14 cellular contexts compared by ENCODE assay signal in the genomic region with DNA sequence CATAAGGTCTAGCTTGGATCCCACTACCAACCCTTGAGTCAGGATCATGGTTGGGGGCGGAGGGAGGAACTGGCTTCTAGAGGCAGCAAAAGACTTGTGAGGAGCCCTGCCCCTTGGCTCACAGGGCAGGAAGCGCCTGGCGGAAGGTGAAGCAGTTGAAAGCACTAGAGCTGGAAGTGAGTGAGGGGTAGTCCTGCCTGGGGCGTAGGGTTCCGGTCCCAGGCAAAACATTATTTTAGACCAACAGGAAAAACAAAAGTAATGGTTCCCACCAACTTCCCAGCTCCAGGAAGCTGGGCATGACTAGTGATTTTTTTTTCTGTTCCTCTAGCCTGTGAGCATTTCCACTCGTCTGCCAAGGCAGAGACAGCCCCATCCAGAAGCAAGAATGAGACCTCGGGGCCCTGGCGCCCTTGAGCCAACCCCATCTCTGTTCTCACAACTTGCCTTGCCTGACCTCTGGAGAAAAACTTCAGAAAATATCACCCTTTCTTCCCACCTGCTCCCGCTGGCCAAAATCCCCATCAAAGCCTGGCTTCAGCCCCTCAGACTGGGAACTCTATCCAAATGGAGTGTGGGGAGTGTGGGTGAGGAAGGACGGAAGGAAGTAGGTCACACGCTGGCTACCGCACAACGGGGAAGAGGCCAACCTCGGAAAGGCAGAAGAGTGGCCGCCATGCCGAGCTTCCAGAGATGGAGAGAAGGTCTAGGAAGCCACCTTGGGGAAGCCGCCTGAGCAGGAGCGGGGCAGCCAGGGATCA. TPM values are rescaled to one million over a fixed set of nuclear protein-coding genes. Genes with fewer than 3 reads are reported as not detected.
A peak's percentile ranks its signal among the peaks of the same experiment; 100 is the strongest.
DNase-seq lines count a peak whose midpoint lies in the region; ATAC-seq, FAIRE-seq and TF ChIP-seq lines count a peak whose summit lies in the region.
"Had no signal": no experiment of that assay in that cellular context is flagged by ENCODE, and none has a peak within 500 bp of the region (broad histone marks: within the 10 kb centered on the region; RNA-seq: fewer than 3 reads in every experiment).

No MANE protein-coding gene starts in this region.

- H3K4me1 Mint-ChIP-seq in CD8-positive, alpha-beta T cell (ENCODE audit: low read depth) = peaks cover 18% of the 10 kb centered on the region
- no peaks in the 10 kb centered on the region for H3K4me1 Mint-ChIP-seq in astrocyte (ENCODE audit: low read depth, unreplicated experiment)

- no peaks in the 10 kb centered on the region for H4K20me1 ChIP-seq in astrocyte (ENCODE audit: insufficient read depth, low read length)
- H4K20me1 ChIP-seq: BLaER1 treated with 17β-estradiol and CSF1 and Interleukin-3, amounts not matched to agents 10 nM and 100 nM had no signal

- H3K4me2 ChIP-seq in astrocyte (ENCODE audit: low read length) = no peak overlapping the region
- H3K4me2 ChIP-seq: SK-N-SH had no signal

- H3K4me3 Mint-ChIP-seq in CD8-positive, alpha-beta T cell = peak overlapping the region; percentile 15
- H3K4me3 Mint-ChIP-seq in astrocyte (ENCODE audit: unreplicated experiment) = no peak overlapping the region
- H3K4me3 Mint-ChIP-seq: activated CD4-positive, alpha-beta T cell treated with anti-CD3 and anti-CD28 coated beads, Interleukin-2, amount 10 ng/mL, durations not matched to agents 24 days and 14 days had no signal

- no peaks in the 10 kb centered on the region for H3K36me3 Mint-ChIP-seq in CD8-positive, alpha-beta T cell
- H3K36me3 Mint-ChIP-seq in astrocyte (ENCODE audit: low read depth, unreplicated experiment) = peaks cover 1% of the 10 kb centered on the region

- no peak overlapping the region for H3K9ac ChIP-seq in astrocyte (ENCODE audit: low read length)
- peak overlapping the region in 1 of 3 donors; percentile 16 for H3K9ac ChIP-seq in skeletal muscle tissue (ENCODE audit: low read depth in 1 of 3, low read length in 3 of 3)
- H3K9ac ChIP-seq: BLaER1 treated with 17β-estradiol and CSF1 and Interleukin-3, amounts not matched to agents 10 nM and 100 nM; SK-N-SH had no signal

- H3K27ac Mint-ChIP-seq in CD8-positive, alpha-beta T cell = peak overlapping the region; percentile 86
- H3K27ac Mint-ChIP-seq in astrocyte (ENCODE audit: unreplicated experiment) = no peak overlapping the region
- H3K27ac Mint-ChIP-seq: activated CD4-positive, alpha-beta T cell treated with anti-CD3 and anti-CD28 coated beads, Interleukin-2, amount 10 ng/mL, durations not matched to agents 24 days and 14 days had no signal

- TF ChIP-seq CTCF in CD8-positive, alpha-beta T cell (IDR thresholded peaks at IDR 0.05) = no peak
- TF ChIP-seq CTCF in astrocyte (IDR thresholded peaks at IDR 0.05; ENCODE audit: insufficient read depth, low read depth, low read length) = no peak

- ATAC-seq in CD8-positive, alpha-beta T cell = peak; percentile 51
- ATAC-seq in right cardiac atrium (peak; percentile 53 to 65), HG03280 (IDR thresholded peaks at IDR 0.05; ENCODE audit: unreplicated experiment) (no peak)

- no peaks in the 10 kb centered on the region for H3K27me3 Mint-ChIP-seq in CD8-positive, alpha-beta T cell (ENCODE audit: low read depth)
- H3K27me3 Mint-ChIP-seq in astrocyte (ENCODE audit: low read depth, unreplicated experiment) = no peaks in the 10 kb centered on the region
- H3K27me3 Mint-ChIP-seq: activated CD4-positive, alpha-beta T cell treated with anti-CD3 and anti-CD28 coated beads, Interleukin-2, amount 10 ng/mL, durations not matched to agents 24 days and 14 days had no signal

- 32% methylated on average over 18 of the region's 18 CpGs for WGBS in right cardiac atrium

- peaks cover 17% of the 10 kb centered on the region for H3K4me1 ChIP-seq in CD8-positive, alpha-beta T cell (ENCODE audit: insufficient read depth, low read length)
- no peaks in the 10 kb centered on the region for H3K4me1 ChIP-seq in astrocyte (ENCODE audit: insufficient read depth, low read length)
- peaks cover 17% of the 10 kb centered on the region for H3K4me1 ChIP-seq in right cardiac atrium (ENCODE audit: control insufficient read depth, insufficient read depth, low read length)
- H3K4me1 ChIP-seq in skeletal muscle tissue (ENCODE audit: control insufficient read depth in 3 of 3, insufficient read depth in 3 of 3, low read length in 3 of 3) = peaks cover 10 to 22% (median 16%) of the 10 kb centered on the region in 3 donors

- H2AFZ ChIP-seq in astrocyte (ENCODE audit: low read depth, low read length) = peak overlapping the region; percentile 34

- H3K36me3 ChIP-seq in CD8-positive, alpha-beta T cell (ENCODE audit: insufficient read depth, low read length) = no peaks in the 10 kb centered on the region
- no peaks in the 10 kb centered on the region for H3K36me3 ChIP-seq in astrocyte (ENCODE audit: insufficient read depth, low read length)
- H3K36me3 ChIP-seq in skeletal muscle tissue (ENCODE audit: control insufficient read depth in 3 of 3, insufficient read depth in 3 of 3, low read length in 3 of 3) = no peaks in the 10 kb centered on the region
- H3K36me3 ChIP-seq: BLaER1 treated with 17β-estradiol and CSF1 and Interleukin-3, amounts not matched to agents 10 nM and 100 nM had no signal

- intact Hi-C loops in CD8-positive, alpha-beta T cell (cut with DNase I, micrococcal nuclease) = no loop called here
- intact Hi-C loops in right cardiac atrium (cut with DNase I) = no loop called here

- DNase-seq in CD8-positive, alpha-beta T cell = peak in 2 of 7 experiments; percentile 12 to 60
- no peak for DNase-seq in astrocyte (ENCODE audit: low read depth)
- DNase-seq in right cardiac atrium = peak; percentile 47 to 76 (median 74)
- no peak for DNase-seq in SHP77 treated with DMSO at 0.1 percent for 48 hours (lab: John Stamatoyannopoulos, UW)
- DNase-seq in urothelium cell line (ENCODE audit: low spot score) = no peak
- no peak for DNase-seq in NCI-H187 treated with DMSO at 0.1 percent for 48 hours (lab: John Stamatoyannopoulos, UW)
- DNase-seq: activated CD4-positive, alpha-beta T cell treated with anti-CD3 and anti-CD28 coated beads, Interleukin-2, amount 10 ng/mL, durations not matched to agents 24 days and 14 days; NCI-H1105; NCI-H748 treated with DMSO at 0.1 percent for 48 hours; stimulated activated CD4-positive, alpha-beta T cell treated with anti-CD3 and anti-CD28 coated beads, Interleukin-2, amount 100 ng/mL, for 48 hours had no signal

- no peaks in the 10 kb centered on the region for H3K9me3 Mint-ChIP-seq in CD8-positive, alpha-beta T cell
- H3K9me3 Mint-ChIP-seq in astrocyte (ENCODE audit: unreplicated experiment) = no peaks in the 10 kb centered on the region
- H3K9me3 Mint-ChIP-seq: activated CD4-positive, alpha-beta T cell treated with anti-CD3 and anti-CD28 coated beads, Interleukin-2, amount 10 ng/mL, durations not matched to agents 24 days and 14 days had no signal

- POLR2A ChIA-PET in CD8-positive, alpha-beta T cell (lab: Charles Lee) = interaction anchor here (1.3 to 1.4 kb wide), 2 partner anchors 10 to 20 kb away, joined by 3 read pairs; no protein-coding TSS in a partner anchor

- no peak overlapping the region for H3K27ac ChIP-seq in CD8-positive, alpha-beta T cell (ENCODE audit: low read depth, low read length)
- H3K27ac ChIP-seq in astrocyte (ENCODE audit: low read depth, low read length) (no peak overlapping the region), right cardiac atrium (ENCODE audit: low read length) (peak overlapping the region; percentile 76), skeletal muscle tissue (ENCODE audit: low read depth, low read length) (peak overlapping the region; percentile 85)

- H3K4me3 ChIP-seq in CD8-positive, alpha-beta T cell (ENCODE audit: low read depth, low read length) = no peak overlapping the region
- H3K4me3 ChIP-seq in astrocyte (ENCODE audit: insufficient read depth, low read depth, low read length) = no peak overlapping the region
- no peak overlapping the region for H3K4me3 ChIP-seq in right cardiac atrium (ENCODE audit: low read length)
- H3K4me3 ChIP-seq in skeletal muscle tissue (ENCODE audit: low read length in 3 of 3) = peak overlapping the region in 1 of 3 donors; percentile 45
- H3K4me3 ChIP-seq: BLaER1 treated with 17β-estradiol and CSF1 and Interleukin-3, amounts not matched to agents 10 nM and 100 nM had no signal

- no peaks in the 10 kb centered on the region for H3K27me3 ChIP-seq in CD8-positive, alpha-beta T cell (ENCODE audit: insufficient read depth, low read length)
- H3K27me3 ChIP-seq in astrocyte (ENCODE audit: insufficient read depth, low read length) = no peaks in the 10 kb centered on the region
- H3K27me3 ChIP-seq in right cardiac atrium (ENCODE audit: control insufficient read depth, insufficient read depth) = no peaks in the 10 kb centered on the region
- no peaks in the 10 kb centered on the region for H3K27me3 ChIP-seq in skeletal muscle tissue (ENCODE audit: control insufficient read depth in 3 of 3, insufficient read depth in 3 of 3, low read length in 3 of 3)
- H3K27me3 ChIP-seq: BLaER1 treated with 17β-estradiol and CSF1 and Interleukin-3, amounts not matched to agents 10 nM and 100 nM had no signal

- H3K9me3 ChIP-seq in CD8-positive, alpha-beta T cell (ENCODE audit: low read length) = no peaks in the 10 kb centered on the region
- H3K9me3 ChIP-seq in astrocyte (ENCODE audit: insufficient read depth, low read depth, low read length) (no peaks in the 10 kb centered on the region), right cardiac atrium (ENCODE audit: control insufficient read depth, low read length) (no peaks in the 10 kb centered on the region), skeletal muscle tissue (ENCODE audit: control insufficient read depth in 3 of 3, low read length in 3 of 3) (no peaks in the 10 kb centered on the region)
- H3K9me3 ChIP-seq: BLaER1 treated with 17β-estradiol and CSF1 and Interleukin-3, amounts not matched to agents 10 nM and 100 nM; SK-N-SH had no signal

- FAIRE-seq in astrocyte (lab: Jason Lieb, UNC) = no peak
- no peak for FAIRE-seq in urothelium cell line (lab: Jason Lieb, UNC)

- CTCF ChIA-PET in CD8-positive, alpha-beta T cell (lab: Charles Lee) = interaction anchor here (0.9 to 4.0 kb wide), 6 partner anchors 9 to 288 kb away, joined by 3 to 30 read pairs (median 7); no protein-coding TSS in a partner anchor

- no peaks in the 10 kb centered on the region for H3K79me2 ChIP-seq in astrocyte (ENCODE audit: insufficient read depth, low read length)

RNA-seq across cellular contexts. Expression of a gene that starts 57.5 kb away (rescaled TPM):
- total RNA-seq in CD8-positive, alpha-beta T cell = not detected
- total RNA-seq in astrocyte (10.6 and 10.8 TPM in 2 replicates), right cardiac atrium (100 to 1,000 TPM; 380 to 503 (median 388) TPM), skeletal muscle tissue (under 0.01 TPM)
- polyA plus RNA-seq in right cardiac atrium = 392 TPM
- total RNA-seq: activated CD4-positive, alpha-beta T cell treated with anti-CD3 and anti-CD28 coated beads, Interleukin-2, amount 10 ng/mL, durations not matched to agents 24 days and 14 days had no signal

Comparison
In these comparisons a context has a peak if more than half of its experiments do, and no peak if none do; other contexts are left out.
1. DNase-seq: peak in right cardiac atrium (3 of 3); none in astrocyte (single experiment), SHP77 treated with DMSO at 0.1 percent for 48 hours (single experiment), urothelium cell line (single experiment) and NCI-H187 treated with DMSO at 0.1 percent for 48 hours (single experiment).
2. H3K27ac ChIP-seq: peak in right cardiac atrium (single experiment) and skeletal muscle tissue (single experiment); none in CD8-positive, alpha-beta T cell (single experiment) and astrocyte (single experiment).
3. RNA of a gene that starts 57.5 kb away (total RNA-seq): 380 to 503 TPM in right cardiac atrium; 10.6 to 10.8 TPM in astrocyte, not detected in CD8-positive, alpha-beta T cell and under 0.01 TPM in skeletal muscle tissue (single experiment); every median in the first group is over 10 times any median in the second.